In genomic region chrX:120769576-120770341, GRCh38 we compare ENCODE assay signal across 8 cellular contexts.
DNase-seq lines count a peak whose midpoint lies in the region; ATAC-seq and TF ChIP-seq lines count a peak whose summit lies in the region.

No MANE protein-coding gene starts in this region.

- intact Hi-C loops in HCT116 (cut with micrococcal nuclease): loop anchor here (1.0 kb wide), 1 partner anchor 271 kb away; no protein-coding TSS in a partner anchor
- intact Hi-C loops in Caco-2 (cut with micrococcal nuclease; ENCODE audit: unreplicated experiment): loop anchor here (1.0 to 5.0 kb wide), 2 partner anchors 257 to 271 kb away; no protein-coding TSS in a partner anchor

- H3K9me2 ChIP-seq in HCT116 (ENCODE audit: insufficient read depth): no peaks in the 10 kb centered on the region

- 0 out of 4 replicates have a peak, but pooled peaks cover 0 to 4% of the 10 kb centered on the region in 2 experiments for H3K4me1 ChIP-seq in HCT116 (ENCODE audit: control insufficient read depth in 1 of 2, insufficient read depth in 2 of 2, low read length in 2 of 2)
- no peaks in the 10 kb centered on the region for H3K4me1 ChIP-seq in fibroblast of lung (ENCODE audit: control insufficient read depth, extremely low read depth, insufficient read depth, low read length)
- no peaks in the 10 kb centered on the region for H3K4me1 ChIP-seq in Caco-2

- ATAC-seq in HCT116: peak; percentile 69; the same call in 1 of the 2 replicates
- peak; percentile 23 to 39 for ATAC-seq in stimulated activated naive B cell treated with anti-CD40 and anti-IgM and Interleukin-4, amounts not matched to agents 10 μg/mL and 1 μg/mL and 100 μg/mL, for 72 hours (replicated peaks)
- no peak for ATAC-seq in GM21786 (IDR thresholded peaks at IDR 0.05; ENCODE audit: unreplicated experiment)
- ATAC-seq in activated T-cell treated with anti-CD3 and anti-CD28 coated beads, Interleukin-2, amount 50 U/mL, for 4 hours: no peak

- POLR2A ChIA-PET in HCT116 (lab: Charles Lee): no interaction called here
- POLR2A ChIA-PET in Caco-2 (lab: Charles Lee): no interaction called here

- no peak for TF ChIP-seq POLR2A in HCT116 (IDR thresholded peaks at IDR 0.05; ENCODE audit: borderline replicate concordance, extremely low read depth, insufficient read depth, insufficient read length)

- DNase-seq in D341Med (ENCODE audit: low spot score) (peak; percentile 25), HCT116 (ENCODE audit: low read depth, low spot score) (peak; percentile 16), OCI-M1 (lab: John Stamatoyannopoulos, UW) (peak; percentile 70), fibroblast of lung (ENCODE audit: low read depth in 2 of 2) (peak; percentile 65 to 71), Caco-2 (no peak)
- no peak for DNase-seq in stimulated activated naive B cell treated with anti-CD40 and anti-IgM and Interleukin-4, amounts not matched to agents 10 μg/mL and 1 μg/mL and 100 μg/mL, for 72 hours
- no peak for DNase-seq in activated T-cell treated with anti-CD3 and anti-CD28 coated beads, Interleukin-2, amount 50 U/mL, for 4 hours

- no peaks in the 10 kb centered on the region for H3K36me3 Mint-ChIP-seq in stimulated activated naive B cell treated with anti-CD40 and anti-IgM and Interleukin-4, amounts not matched to agents 10 μg/mL and 1 μg/mL and 100 μg/mL, for 72 hours
- H3K36me3 Mint-ChIP-seq in activated T-cell treated with anti-CD3 and anti-CD28 coated beads, Interleukin-2, amount 50 U/mL, for 4 hours (ENCODE audit: insufficient read depth): no peaks in the 10 kb centered on the region
- H3K36me3 Mint-ChIP-seq in Caco-2 (ENCODE audit: insufficient read depth, unreplicated experiment): no peaks in the 10 kb centered on the region

- no peaks in the 10 kb centered on the region for H3K36me3 ChIP-seq in HCT116 (ENCODE audit: control insufficient read depth in 1 of 2, insufficient read depth in 2 of 2, low read length in 2 of 2)
- H3K36me3 ChIP-seq in fibroblast of lung (ENCODE audit: control insufficient read depth, insufficient read depth, low read length): no peaks in the 10 kb centered on the region
- no peaks in the 10 kb centered on the region for H3K36me3 ChIP-seq in Caco-2 (ENCODE audit: control insufficient read depth, insufficient read depth, low read length)

- H3K27ac ChIP-seq in HCT116 (ENCODE audit: low read depth, low read length): no peak overlapping the region
- H3K27ac ChIP-seq in fibroblast of lung (ENCODE audit: insufficient read depth, low read length): no peak overlapping the region

- H3K27me3 ChIP-seq in HCT116 (ENCODE audit: insufficient read depth, low read length): no peaks in the 10 kb centered on the region
- H3K27me3 ChIP-seq in fibroblast of lung (ENCODE audit: control insufficient read depth, insufficient read depth, low read length): no peaks in the 10 kb centered on the region
- H3K27me3 ChIP-seq in Caco-2 (replicated peaks; ENCODE audit: control insufficient read depth, insufficient read depth, low read length): no peaks in the 10 kb centered on the region

- RAD21 ChIA-PET in HCT116 (lab: Charles Lee; ENCODE audit: low non-redundant PET in 1 of 2, low total read pairs in 2 of 2, uncharacterized antibody in 2 of 2, unreplicated experiment in 2 of 2): no interaction called here

- BruUV-seq in HCT116 (replicated peaks; lab: Mats Ljungman, UMichigan) (no TSS peak), Caco-2 (replicated peaks; lab: Mats Ljungman, UMichigan) (no TSS peak)

- no peak overlapping the region for H3K4me3 Mint-ChIP-seq in stimulated activated naive B cell treated with anti-CD40 and anti-IgM and Interleukin-4, amounts not matched to agents 10 μg/mL and 1 μg/mL and 100 μg/mL, for 72 hours
- H3K4me3 Mint-ChIP-seq in activated T-cell treated with anti-CD3 and anti-CD28 coated beads, Interleukin-2, amount 50 U/mL, for 4 hours: no peak overlapping the region
- no peak overlapping the region for H3K4me3 Mint-ChIP-seq in Caco-2 (ENCODE audit: unreplicated experiment)

- H3K4me3 ChIP-seq in HCT116 (replicated peaks in 1 of 2; ENCODE audit: low read depth in 1 of 2, low read length in 2 of 2) (no peak overlapping the region), fibroblast of lung (replicated peaks in 1 of 4; ENCODE audit: control extremely low read depth in 1 of 4, insufficient read depth in 1 of 4, low read depth in 3 of 4, low read length in 4 of 4) (no peak overlapping the region), Caco-2 (ENCODE audit: low read depth, low read length) (no peak overlapping the region)

- peak; percentile 62 for TF ChIP-seq RAD21 in HCT116 (IDR thresholded peaks at IDR 0.05; ENCODE audit: low read depth)

- no peak overlapping the region for H3K4me2 ChIP-seq in HCT116 (ENCODE audit: low read length)
- H3K4me2 ChIP-seq in fibroblast of lung (ENCODE audit: extremely low read depth, insufficient read depth, low read length): no peak overlapping the region

- H3K27me3 Mint-ChIP-seq in stimulated activated naive B cell treated with anti-CD40 and anti-IgM and Interleukin-4, amounts not matched to agents 10 μg/mL and 1 μg/mL and 100 μg/mL, for 72 hours: peaks cover 0 to 6% of the 10 kb centered on the region in 2 donors
- no peaks in the 10 kb centered on the region for H3K27me3 Mint-ChIP-seq in activated T-cell treated with anti-CD3 and anti-CD28 coated beads, Interleukin-2, amount 50 U/mL, for 4 hours (ENCODE audit: low read depth)
- H3K27me3 Mint-ChIP-seq in Caco-2 (ENCODE audit: insufficient read depth, unreplicated experiment): no peaks in the 10 kb centered on the region

- no peaks in the 10 kb centered on the region for H3K9me3 Mint-ChIP-seq in stimulated activated naive B cell treated with anti-CD40 and anti-IgM and Interleukin-4, amounts not matched to agents 10 μg/mL and 1 μg/mL and 100 μg/mL, for 72 hours
- no peaks in the 10 kb centered on the region for H3K9me3 Mint-ChIP-seq in activated T-cell treated with anti-CD3 and anti-CD28 coated beads, Interleukin-2, amount 50 U/mL, for 4 hours
- no peaks in the 10 kb centered on the region for H3K9me3 Mint-ChIP-seq in Caco-2 (ENCODE audit: unreplicated experiment)

- H4K20me1 ChIP-seq in HCT116 (ENCODE audit: insufficient read depth) (no peaks in the 10 kb centered on the region), fibroblast of lung (ENCODE audit: control insufficient read depth, extremely low read depth, insufficient read depth, low read length) (no peaks in the 10 kb centered on the region)

- CTCF ChIA-PET in HCT116 (lab: Charles Lee): no interaction called here
- CTCF ChIA-PET in Caco-2 (lab: Charles Lee): no interaction called here

- H3K9me3 ChIP-seq in HCT116 (ENCODE audit: control insufficient read depth in 1 of 2, insufficient read depth in 1 of 2, low read depth in 1 of 2, low read length in 2 of 2) (no peaks in the 10 kb centered on the region), fibroblast of lung (ENCODE audit: control insufficient read depth, insufficient read depth, low read depth, low read length) (no peaks in the 10 kb centered on the region), Caco-2 (no peaks in the 10 kb centered on the region)

- H2AFZ ChIP-seq in HCT116 (ENCODE audit: low read depth, low read length, poor library complexity, severe bottlenecking) (peak overlapping the region; percentile 16), fibroblast of lung (ENCODE audit: low read length) (no peak overlapping the region)

- H3K4me1 Mint-ChIP-seq in stimulated activated naive B cell treated with anti-CD40 and anti-IgM and Interleukin-4, amounts not matched to agents 10 μg/mL and 1 μg/mL and 100 μg/mL, for 72 hours: peaks cover 0 to 2% of the 10 kb centered on the region in 2 donors
- no peaks in the 10 kb centered on the region for H3K4me1 Mint-ChIP-seq in activated T-cell treated with anti-CD3 and anti-CD28 coated beads, Interleukin-2, amount 50 U/mL, for 4 hours (ENCODE audit: low read depth)
- H3K4me1 Mint-ChIP-seq in Caco-2 (ENCODE audit: low read depth, unreplicated experiment): no peaks in the 10 kb centered on the region

- H3K79me2 ChIP-seq in HCT116 (ENCODE audit: insufficient read depth, low read length): no peaks in the 10 kb centered on the region
- H3K79me2 ChIP-seq in fibroblast of lung (ENCODE audit: control insufficient read depth, insufficient read depth, low read length): no peaks in the 10 kb centered on the region

- no peak overlapping the region for H3K9ac ChIP-seq in HCT116 (ENCODE audit: low read length)
- no peak overlapping the region for H3K9ac ChIP-seq in fibroblast of lung (ENCODE audit: insufficient read depth, low read length)

- H3K27ac Mint-ChIP-seq in stimulated activated naive B cell treated with anti-CD40 and anti-IgM and Interleukin-4, amounts not matched to agents 10 μg/mL and 1 μg/mL and 100 μg/mL, for 72 hours: no peak overlapping the region
- no peak overlapping the region for H3K27ac Mint-ChIP-seq in Caco-2 (ENCODE audit: unreplicated experiment)

- TF ChIP-seq CTCF in HCT116 (IDR thresholded peaks at IDR 0.05 in 2 of 3, conservative IDR thresholded peaks at IDR 0.05 in 1 of 3; ENCODE audit: borderline replicate concordance in 1 of 3, insufficient read depth in 1 of 3, low read depth in 2 of 3, low read length in 2 of 3) (peak; percentile 30 to 45 (median 45); a peak in 4 of 6 replicates), fibroblast of lung (conservative IDR thresholded peaks at IDR 0.05 in 1 of 2, IDR thresholded peaks at IDR 0.05 in 1 of 2; ENCODE audit: low read depth in 1 of 2, low read length in 2 of 2) (peak in 1 of 2 donors; percentile 30), Caco-2 (IDR thresholded peaks at IDR 0.05; ENCODE audit: insufficient read depth in 1 of 2, low read depth in 1 of 2, low read length in 1 of 2, severe bottlenecking in 1 of 2, unreplicated experiment in 1 of 2) (no peak)

TF ChIP-seq in HCT116, 20 proteins besides CTCF, POLR2A, EP300 and RAD21:
- TF ChIP-seq YY1 (IDR thresholded peaks at IDR 0.05; ENCODE audit: extremely low read depth, insufficient replicate concordance, low read depth, low read length) (no peak), CEBPB (IDR thresholded peaks at IDR 0.05; ENCODE audit: low read depth) (0 out of 2 replicates have a peak, but pooled peaks have one; percentile 18), EGR1 (IDR thresholded peaks at IDR 0.05; ENCODE audit: low read depth) (no peak), ZNF274 (IDR thresholded peaks at IDR 0.05; ENCODE audit: low read depth, low read length) (no peak)

Comparison
In these comparisons a context has a peak if more than half of its experiments do, and no peak if none do; other contexts are left out.
1. DNase-seq: peak in D341Med (single experiment), HCT116 (single experiment), OCI-M1 (single experiment) and fibroblast of lung (2 of 2); none in stimulated activated naive B cell treated with anti-CD40 and anti-IgM and Interleukin-4, amounts not matched to agents 10 μg/mL and 1 μg/mL and 100 μg/mL, for 72 hours (single experiment), activated T-cell treated with anti-CD3 and anti-CD28 coated beads, Interleukin-2, amount 50 U/mL, for 4 hours (single experiment) and Caco-2 (0 of 2).
2. ATAC-seq: peak in HCT116 (single experiment) and stimulated activated naive B cell treated with anti-CD40 and anti-IgM and Interleukin-4, amounts not matched to agents 10 μg/mL and 1 μg/mL and 100 μg/mL, for 72 hours (2 of 2); none in GM21786 (single experiment) and activated T-cell treated with anti-CD3 and anti-CD28 coated beads, Interleukin-2, amount 50 U/mL, for 4 hours (0 of 2).
3. CTCF ChIP-seq: peak in HCT116 (3 of 3); none in Caco-2 (0 of 2).